1 cellular context compared by ENCODE assay signal in the genomic region with DNA sequence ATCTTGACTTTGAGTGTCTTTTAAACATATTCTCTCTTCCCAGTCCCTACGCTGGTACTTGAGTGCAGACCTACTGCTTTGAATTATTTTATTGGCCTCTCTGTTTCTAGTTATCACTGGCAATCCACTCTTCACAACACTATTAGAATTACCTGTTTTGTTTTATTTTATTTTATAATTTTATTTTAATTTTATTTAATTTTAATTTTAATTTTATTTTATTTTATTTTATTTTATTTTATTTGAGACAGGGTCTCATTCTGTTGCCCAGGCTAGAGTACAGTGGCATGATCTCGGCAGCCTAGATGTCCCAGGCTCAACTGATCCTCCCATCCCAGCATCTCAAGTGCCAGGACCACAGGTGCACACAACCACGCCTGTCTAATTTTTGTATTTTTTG.
TF ChIP-seq lines count a peak whose summit lies in the region.

No MANE protein-coding gene starts in this region.

TF ChIP-seq in GM12878, 131 proteins besides CTCF, POLR2A, EP300 and RAD21:
- TF ChIP-seq RFX5 (IDR thresholded peaks at IDR 0.05; ENCODE audit: low read depth, low read length): no peak
- TF ChIP-seq, protein P1, sequence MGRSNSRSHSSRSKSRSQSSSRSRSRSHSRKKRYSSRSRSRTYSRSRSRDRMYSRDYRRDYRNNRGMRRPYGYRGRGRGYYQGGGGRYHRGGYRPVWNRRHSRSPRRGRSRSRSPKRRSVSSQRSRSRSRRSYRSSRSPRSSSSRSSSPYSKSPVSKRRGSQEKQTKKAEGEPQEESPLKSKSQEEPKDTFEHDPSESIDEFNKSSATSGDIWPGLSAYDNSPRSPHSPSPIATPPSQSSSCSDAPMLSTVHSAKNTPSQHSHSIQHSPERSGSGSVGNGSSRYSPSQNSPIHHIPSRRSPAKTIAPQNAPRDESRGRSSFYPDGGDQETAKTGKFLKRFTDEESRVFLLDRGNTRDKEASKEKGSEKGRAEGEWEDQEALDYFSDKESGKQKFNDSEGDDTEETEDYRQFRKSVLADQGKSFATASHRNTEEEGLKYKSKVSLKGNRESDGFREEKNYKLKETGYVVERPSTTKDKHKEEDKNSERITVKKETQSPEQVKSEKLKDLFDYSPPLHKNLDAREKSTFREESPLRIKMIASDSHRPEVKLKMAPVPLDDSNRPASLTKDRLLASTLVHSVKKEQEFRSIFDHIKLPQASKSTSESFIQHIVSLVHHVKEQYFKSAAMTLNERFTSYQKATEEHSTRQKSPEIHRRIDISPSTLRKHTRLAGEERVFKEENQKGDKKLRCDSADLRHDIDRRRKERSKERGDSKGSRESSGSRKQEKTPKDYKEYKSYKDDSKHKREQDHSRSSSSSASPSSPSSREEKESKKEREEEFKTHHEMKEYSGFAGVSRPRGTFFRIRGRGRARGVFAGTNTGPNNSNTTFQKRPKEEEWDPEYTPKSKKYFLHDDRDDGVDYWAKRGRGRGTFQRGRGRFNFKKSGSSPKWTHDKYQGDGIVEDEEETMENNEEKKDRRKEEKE (IDR thresholded peaks at IDR 0.05): no peak
- no peak for TF ChIP-seq MXI1 (IDR thresholded peaks at IDR 0.05; ENCODE audit: low read depth, low read length)
- TF ChIP-seq NFYA (IDR thresholded peaks at IDR 0.05; ENCODE audit: borderline replicate concordance, low read depth, low read length): no peak
- TF ChIP-seq, protein P2, sequence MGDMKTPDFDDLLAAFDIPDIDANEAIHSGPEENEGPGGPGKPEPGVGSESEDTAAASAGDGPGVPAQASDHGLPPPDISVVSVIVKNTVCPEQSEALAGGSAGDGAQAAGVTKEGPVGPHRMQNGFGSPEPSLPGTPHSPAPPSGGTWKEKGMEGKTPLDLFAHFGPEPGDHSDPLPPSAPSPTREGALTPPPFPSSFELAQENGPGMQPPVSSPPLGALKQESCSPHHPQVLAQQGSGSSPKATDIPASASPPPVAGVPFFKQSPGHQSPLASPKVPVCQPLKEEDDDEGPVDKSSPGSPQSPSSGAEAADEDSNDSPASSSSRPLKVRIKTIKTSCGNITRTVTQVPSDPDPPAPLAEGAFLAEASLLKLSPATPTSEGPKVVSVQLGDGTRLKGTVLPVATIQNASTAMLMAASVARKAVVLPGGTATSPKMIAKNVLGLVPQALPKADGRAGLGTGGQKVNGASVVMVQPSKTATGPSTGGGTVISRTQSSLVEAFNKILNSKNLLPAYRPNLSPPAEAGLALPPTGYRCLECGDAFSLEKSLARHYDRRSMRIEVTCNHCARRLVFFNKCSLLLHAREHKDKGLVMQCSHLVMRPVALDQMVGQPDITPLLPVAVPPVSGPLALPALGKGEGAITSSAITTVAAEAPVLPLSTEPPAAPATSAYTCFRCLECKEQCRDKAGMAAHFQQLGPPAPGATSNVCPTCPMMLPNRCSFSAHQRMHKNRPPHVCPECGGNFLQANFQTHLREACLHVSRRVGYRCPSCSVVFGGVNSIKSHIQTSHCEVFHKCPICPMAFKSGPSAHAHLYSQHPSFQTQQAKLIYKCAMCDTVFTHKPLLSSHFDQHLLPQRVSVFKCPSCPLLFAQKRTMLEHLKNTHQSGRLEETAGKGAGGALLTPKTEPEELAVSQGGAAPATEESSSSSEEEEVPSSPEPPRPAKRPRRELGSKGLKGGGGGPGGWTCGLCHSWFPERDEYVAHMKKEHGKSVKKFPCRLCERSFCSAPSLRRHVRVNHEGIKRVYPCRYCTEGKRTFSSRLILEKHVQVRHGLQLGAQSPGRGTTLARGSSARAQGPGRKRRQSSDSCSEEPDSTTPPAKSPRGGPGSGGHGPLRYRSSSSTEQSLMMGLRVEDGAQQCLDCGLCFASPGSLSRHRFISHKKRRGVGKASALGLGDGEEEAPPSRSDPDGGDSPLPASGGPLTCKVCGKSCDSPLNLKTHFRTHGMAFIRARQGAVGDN (IDR thresholded peaks at IDR 0.05): no peak
- TF ChIP-seq, protein P3, sequence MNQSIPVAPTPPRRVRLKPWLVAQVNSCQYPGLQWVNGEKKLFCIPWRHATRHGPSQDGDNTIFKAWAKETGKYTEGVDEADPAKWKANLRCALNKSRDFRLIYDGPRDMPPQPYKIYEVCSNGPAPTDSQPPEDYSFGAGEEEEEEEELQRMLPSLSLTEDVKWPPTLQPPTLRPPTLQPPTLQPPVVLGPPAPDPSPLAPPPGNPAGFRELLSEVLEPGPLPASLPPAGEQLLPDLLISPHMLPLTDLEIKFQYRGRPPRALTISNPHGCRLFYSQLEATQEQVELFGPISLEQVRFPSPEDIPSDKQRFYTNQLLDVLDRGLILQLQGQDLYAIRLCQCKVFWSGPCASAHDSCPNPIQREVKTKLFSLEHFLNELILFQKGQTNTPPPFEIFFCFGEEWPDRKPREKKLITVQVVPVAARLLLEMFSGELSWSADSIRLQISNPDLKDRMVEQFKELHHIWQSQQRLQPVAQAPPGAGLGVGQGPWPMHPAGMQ (IDR thresholded peaks at IDR 0.05; ENCODE audit: borderline replicate concordance): no peak
- TF ChIP-seq ZNF622 (IDR thresholded peaks at IDR 0.05): no peak
- no peak for TF ChIP-seq RAD51 (IDR thresholded peaks at IDR 0.05)
- no peak for TF ChIP-seq TCF12 (IDR thresholded peaks at IDR 0.05; ENCODE audit: low read depth, low read length)
